In the genomic region with DNA sequence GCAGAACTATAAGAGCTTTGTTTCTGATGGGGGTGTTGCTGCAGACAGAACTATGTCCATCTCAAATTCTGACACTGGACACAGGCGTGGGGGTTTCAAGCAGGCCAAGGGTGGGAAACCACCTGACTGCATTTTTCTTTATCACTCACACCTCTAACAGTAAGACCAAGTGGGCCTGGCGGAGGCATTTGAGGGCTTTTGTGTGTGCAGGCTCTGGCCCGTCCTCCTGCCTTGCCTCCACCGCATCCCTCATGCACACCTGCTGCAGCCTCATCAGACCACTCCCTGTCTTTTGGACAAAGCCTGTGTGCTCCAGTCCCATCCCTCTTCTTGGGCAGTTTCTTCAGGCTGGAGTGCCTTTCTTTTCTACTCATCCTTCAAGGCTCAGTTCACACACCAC, we compare ENCODE assay signal across 2 cellular contexts.
TF ChIP-seq lines count a peak whose summit lies in the region.

No MANE protein-coding gene starts in this region.

TF ChIP-seq in IMR-90, 13 proteins besides CTCF, POLR2A, EP300 and RAD21:
- TF ChIP-seq RFX5 (IDR thresholded peaks at IDR 0.05; ENCODE audit: low read depth, low read length): no peak
- TF ChIP-seq CEBPB (IDR thresholded peaks at IDR 0.05; ENCODE audit: low read depth, low read length): no peak
- no peak for TF ChIP-seq MAZ (IDR thresholded peaks at IDR 0.05; ENCODE audit: borderline replicate concordance, low read depth, low read length)
- TF ChIP-seq RCOR1 (IDR thresholded peaks at IDR 0.05; ENCODE audit: insufficient replicate concordance, low read length): no peak
- TF ChIP-seq MAFK (IDR thresholded peaks at IDR 0.05; ENCODE audit: low read depth, low read length): no peak
- TF ChIP-seq SMC3 (IDR thresholded peaks at IDR 0.05; ENCODE audit: low read depth, low read length): no peak
- no peak for TF ChIP-seq FOS (IDR thresholded peaks at IDR 0.05; ENCODE audit: low read depth, low read length)
- no peak for TF ChIP-seq BHLHE40 (IDR thresholded peaks at IDR 0.05; ENCODE audit: low read depth, low read length)
- TF ChIP-seq, protein P1, sequence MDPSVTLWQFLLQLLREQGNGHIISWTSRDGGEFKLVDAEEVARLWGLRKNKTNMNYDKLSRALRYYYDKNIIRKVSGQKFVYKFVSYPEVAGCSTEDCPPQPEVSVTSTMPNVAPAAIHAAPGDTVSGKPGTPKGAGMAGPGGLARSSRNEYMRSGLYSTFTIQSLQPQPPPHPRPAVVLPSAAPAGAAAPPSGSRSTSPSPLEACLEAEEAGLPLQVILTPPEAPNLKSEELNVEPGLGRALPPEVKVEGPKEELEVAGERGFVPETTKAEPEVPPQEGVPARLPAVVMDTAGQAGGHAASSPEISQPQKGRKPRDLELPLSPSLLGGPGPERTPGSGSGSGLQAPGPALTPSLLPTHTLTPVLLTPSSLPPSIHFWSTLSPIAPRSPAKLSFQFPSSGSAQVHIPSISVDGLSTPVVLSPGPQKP (IDR thresholded peaks at IDR 0.05; ENCODE audit: borderline replicate concordance, low read depth, low read length): no peak
- no peak for TF ChIP-seq NFE2L2 (IDR thresholded peaks at IDR 0.05; ENCODE audit: low read depth, low read length)
- TF ChIP-seq USF2 (IDR thresholded peaks at IDR 0.05; ENCODE audit: low read depth, low read length): no peak
- no peak for TF ChIP-seq MXI1 (IDR thresholded peaks at IDR 0.05; ENCODE audit: borderline replicate concordance, low read depth, low read length)
- TF ChIP-seq CHD1 (IDR thresholded peaks at IDR 0.05; ENCODE audit: low read depth, low read length): no peak

TF ChIP-seq in SK-N-SH treated with all-trans-retinoic acid at 6 μM for 48 hours, 23 proteins besides CTCF, POLR2A, EP300 and RAD21:
- no peak for TF ChIP-seq PPARA (CRISPR knock-in tag; IDR thresholded peaks at IDR 0.05; ENCODE audit: borderline replicate concordance)
- TF ChIP-seq RARB (CRISPR knock-in tag; IDR thresholded peaks at IDR 0.05): no peak
- no peak for TF ChIP-seq POU6F1 (CRISPR knock-in tag; IDR thresholded peaks at IDR 0.05; ENCODE audit: borderline replicate concordance, low read depth)
- TF ChIP-seq ESRRG (CRISPR knock-in tag; IDR thresholded peaks at IDR 0.05): no peak
- TF ChIP-seq TSHZ2 (CRISPR knock-in tag; IDR thresholded peaks at IDR 0.05): no peak
- no peak for TF ChIP-seq ARNTL (CRISPR knock-in tag; IDR thresholded peaks at IDR 0.05; ENCODE audit: borderline replicate concordance, low read depth)
- no peak for TF ChIP-seq CSDC2 (CRISPR knock-in tag; IDR thresholded peaks at IDR 0.05)
- no peak for TF ChIP-seq TOX (CRISPR knock-in tag; IDR thresholded peaks at IDR 0.05; ENCODE audit: borderline replicate concordance)
- no peak for TF ChIP-seq ZNF70 (CRISPR knock-in tag; IDR thresholded peaks at IDR 0.05)
- no peak for TF ChIP-seq TCF4 (CRISPR knock-in tag; IDR thresholded peaks at IDR 0.05; ENCODE audit: borderline replicate concordance)
- no peak for TF ChIP-seq ZC3H10 (CRISPR knock-in tag; IDR thresholded peaks at IDR 0.05)
